21 cellular contexts compared by ENCODE assay signal in the genomic region with DNA sequence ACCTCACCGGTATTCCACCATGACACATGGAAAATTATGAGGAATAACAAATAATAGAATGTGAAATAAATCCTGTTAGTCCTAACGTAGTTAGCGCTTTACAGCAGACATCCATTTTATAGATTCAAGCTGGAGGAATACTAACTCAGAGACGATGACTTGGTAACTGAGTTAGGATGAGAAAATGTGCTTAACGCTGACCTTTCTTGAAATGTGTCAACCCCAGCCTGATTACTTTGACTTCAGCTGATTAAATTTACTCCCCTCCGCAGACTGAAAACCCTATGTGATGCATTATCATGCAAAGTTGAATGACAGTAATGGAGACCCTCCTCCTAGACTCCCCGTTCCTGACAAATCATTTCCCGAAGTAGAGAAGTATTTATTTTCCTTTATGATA. TPM values are rescaled to one million over a fixed set of nuclear protein-coding genes. Genes with fewer than 3 reads are reported as not detected.
"Had no signal": no experiment of that assay in that cellular context is flagged by ENCODE, and none has a peak within 500 bp of the region (broad histone marks: within the 10 kb centered on the region; RNA-seq: fewer than 3 reads in every experiment).

No MANE protein-coding gene starts in this region.

- H3K27ac ChIP-seq: RWPE1 had no signal

- DNase-seq: IMR-90, Karpas-422, KG1, MG63, NCI-H1092 treated with DMSO at 0.1 percent for 48 hours, NCI-H1436, NCI-H1694 treated with DMSO at 0.1 percent for 48 hours, NCI-H1930, NCI-H2107, NCI-H2171, NCI-H446 treated with DMSO at 0.1 percent for 48 hours, NCI-H510A treated with DMSO at 0.1 percent for 48 hours, NCI-H526, PC-3, SHP77, T-helper 1 cell had no signal

- ATAC-seq: HepG2, Panc1, PC-3, SK-N-SH treated with all-trans-retinoic acid at 6 μM for 48 hours had no signal

- H3K4me3 ChIP-seq: MG63 had no signal

- H3K27me3 ChIP-seq: MG63 had no signal

RNA-seq across cellular contexts. Expression of gene WDFY4, which starts 54.5 kb away (rescaled TPM):
- total RNA-seq: HepG2, IMR-90, PC-3, SK-MEL-5 had no signal
- polyA plus RNA-seq: HepG2, IMR-90 had no signal
